Comparison of ENCODE assay signal across 1 cellular context in the genomic region with DNA sequence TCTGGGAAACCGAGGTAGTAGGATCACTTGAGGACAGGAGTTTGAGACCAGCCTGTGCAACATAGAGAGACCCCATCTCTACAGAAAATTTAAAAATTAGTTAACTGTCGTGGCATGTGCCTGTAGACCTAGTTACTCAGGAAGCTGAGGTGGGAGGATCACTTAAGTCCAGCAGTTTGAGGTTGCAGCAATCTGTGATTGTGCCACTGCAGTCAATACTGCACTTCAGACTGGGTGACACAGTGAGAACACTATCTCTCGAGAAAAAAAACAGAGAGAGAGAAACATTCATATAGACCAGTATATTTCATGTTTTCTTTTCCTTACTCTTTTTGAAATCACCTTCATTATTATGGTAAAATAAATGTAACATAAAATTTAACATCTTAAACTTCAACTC.
TF ChIP-seq lines count a peak whose summit lies in the region.

No MANE protein-coding gene starts in this region.

TF ChIP-seq in HepG2, 621 proteins besides CTCF, POLR2A, EP300 and RAD21 (continued from another document):
- no peak for TF ChIP-seq HNF1B (CRISPR knock-in tag; IDR thresholded peaks at IDR 0.05)
- TF ChIP-seq HNF4G (IDR thresholded peaks at IDR 0.05; ENCODE audit: borderline replicate concordance, low read depth, low read length) = peak; percentile 50; the same call in 1 of the 2 replicates
- TF ChIP-seq HNF4G (CRISPR knock-in tag; IDR thresholded peaks at IDR 0.05; ENCODE audit: borderline replicate concordance, low read depth) = no peak
- TF ChIP-seq THYN1 (CRISPR knock-in tag; IDR thresholded peaks at IDR 0.05; ENCODE audit: borderline replicate concordance, low read depth) = no peak
- peak; percentile 12; the same call in 1 of the 2 replicates for TF ChIP-seq BCL6 (CRISPR knock-in tag; IDR thresholded peaks at IDR 0.05)
- no peak for TF ChIP-seq TEF (CRISPR knock-in tag; IDR thresholded peaks at IDR 0.05)
- TF ChIP-seq ZNF530 (CRISPR knock-in tag; IDR thresholded peaks at IDR 0.05; ENCODE audit: low read depth) = no peak
- TF ChIP-seq AFF4 (CRISPR knock-in tag; IDR thresholded peaks at IDR 0.05) = no peak
- 0 out of 2 replicates have a peak, but pooled peaks have one; percentile 26 for TF ChIP-seq NCOR1 (IDR thresholded peaks at IDR 0.05; ENCODE audit: borderline replicate concordance, low read length)
- TF ChIP-seq POLR2AphosphoS5 (IDR thresholded peaks at IDR 0.05; ENCODE audit: low read depth, low read length) = no peak
- TF ChIP-seq SMAD9 (CRISPR knock-in tag; IDR thresholded peaks at IDR 0.05) = no peak
